In genomic region chr16:70573451-70574121, GRCh38 we compare ENCODE assay signal across 9 cellular contexts. TPM values are rescaled to one million over a fixed set of nuclear protein-coding genes. Genes with fewer than 3 reads are reported as not detected.
DNase-seq lines count a peak whose midpoint lies in the region; ATAC-seq and TF ChIP-seq lines count a peak whose summit lies in the region.
"Had no signal": no experiment of that assay in that cellular context is flagged by ENCODE, and none has a peak within 500 bp of the region (broad histone marks: within the 10 kb centered on the region; RNA-seq: fewer than 3 reads in every experiment).

No MANE protein-coding gene starts in this region.

- CTCF ChIA-PET in mammary epithelial cell (lab: Charles Lee; ENCODE audit: low non-redundant PET): no interaction called here

- 8% methylated on average over 5 of the region's 5 CpGs for WGBS in mammary epithelial cell (ENCODE audit: low coverage, missing lambda C conversion rate)

- TF ChIP-seq CTCF in mammary epithelial cell (conservative IDR thresholded peaks at IDR 0.05 in 1 of 2, IDR thresholded peaks at IDR 0.05 in 1 of 2; ENCODE audit: extremely low read depth in 1 of 2, insufficient read depth in 1 of 2, low read depth in 1 of 2, low read length in 2 of 2): no peak

- H3K4me1 ChIP-seq in mammary epithelial cell (ENCODE audit: insufficient read depth, low read length): peaks cover 73% of the 10 kb centered on the region

- ATAC-seq in HG02798 (IDR thresholded peaks at IDR 0.05; ENCODE audit: poor library complexity, unreplicated experiment) (no peak), GM19467 (IDR thresholded peaks at IDR 0.05; ENCODE audit: unreplicated experiment) (no peak), HG03521 (IDR thresholded peaks at IDR 0.05; ENCODE audit: unreplicated experiment) (no peak)

- H3K9ac ChIP-seq in mammary epithelial cell (ENCODE audit: insufficient read depth, low read length): no peak overlapping the region

- H3K4me3 ChIP-seq in mammary epithelial cell (replicated peaks in 1 of 3; ENCODE audit: insufficient read depth in 1 of 3, low read depth in 2 of 3, low read length in 3 of 3): no peak overlapping the region

- no peak overlapping the region for H3K4me2 ChIP-seq in mammary epithelial cell (ENCODE audit: insufficient read depth, low read depth, low read length)

- intact Hi-C loops in mammary epithelial cell (cut with micrococcal nuclease): loop anchor here (1.0 to 10.0 kb wide), 2 partner anchors 80 to 201 kb away; no protein-coding TSS in a partner anchor

- peak; percentile 82 for DNase-seq in HS-27A (ENCODE audit: low read depth)
- DNase-seq in mammary epithelial cell: peak; percentile 67
- DNase-seq in kidney glomerular epithelial cell (lab: John Stamatoyannopoulos, UW): peak; percentile 77
- peak; percentile 95 for DNase-seq in smooth muscle cell of the brain vasculature (ENCODE audit: low read depth, low spot score)
- no peak for DNase-seq in putamen (ENCODE audit: low spot score)
- DNase-seq: NCI-H2081 had no signal

- dilution Hi-C loops in mammary epithelial cell (cut with HindIII; ENCODE audit: low sequenced_read_pairs): no loop called here

- H3K79me2 ChIP-seq in mammary epithelial cell (ENCODE audit: insufficient read depth, low read length): peaks cover 17% of the 10 kb centered on the region

- H3K36me3 ChIP-seq in mammary epithelial cell (ENCODE audit: insufficient read depth, low read length): peaks cover 34% of the 10 kb centered on the region

- in situ Hi-C loops in mammary epithelial cell (cut with MboI; ENCODE audit: low sequenced_read_pairs in 2 of 2): no loop called here

- no peak overlapping the region for H3K27ac ChIP-seq in mammary epithelial cell (ENCODE audit: insufficient read depth, low read depth, low read length)

- no peaks in the 10 kb centered on the region for H4K20me1 ChIP-seq in mammary epithelial cell (ENCODE audit: insufficient read depth, low read length)

- H2AFZ ChIP-seq in mammary epithelial cell (ENCODE audit: low read depth, low read length): no peak overlapping the region

- H3K27me3 ChIP-seq in mammary epithelial cell (ENCODE audit: insufficient read depth, low read length): no peaks in the 10 kb centered on the region

- BruUV-seq in mammary epithelial cell (replicated peaks; lab: Mats Ljungman, UMichigan): TSS peak; percentile 1

- no peaks in the 10 kb centered on the region for H3K9me3 ChIP-seq in mammary epithelial cell (replicated peaks; ENCODE audit: insufficient read depth, low read length)

RNA-seq across cellular contexts. Expression of gene SF3B3, which starts 50.0 kb away (rescaled TPM):
- total RNA-seq in mammary epithelial cell: 100 to 1,000 TPM; 147 to 305 TPM
- polyA plus RNA-seq in mammary epithelial cell: 107 TPM
- polyA minus RNA-seq in mammary epithelial cell: 517 TPM

RNA-seq across cellular contexts. Expression of gene COG4, which starts 50.2 kb away (rescaled TPM):
- total RNA-seq in mammary epithelial cell: 10 to 100 TPM; 42.7 to 52.0 TPM
- 35.7 TPM for polyA plus RNA-seq in mammary epithelial cell
- polyA minus RNA-seq in mammary epithelial cell: 39.0 TPM
